Comparison of ENCODE assay signal across 15 cellular contexts in genomic region chr3:161254861-161255260, GRCh38.
"Had no signal": no experiment of that assay in that cellular context is flagged by ENCODE, and none has a peak within 500 bp of the region (broad histone marks: within the 10 kb centered on the region; RNA-seq: fewer than 3 reads in every experiment).

No MANE protein-coding gene starts in this region.

- H3K4me1 ChIP-seq: spleen, thyroid gland had no signal

- H3K27ac ChIP-seq: spleen, thyroid gland had no signal

- DNase-seq: activated CD4-positive, alpha-beta memory T cell treated with anti-CD3 and anti-CD28 coated beads for 36 hours; activated CD4-positive, alpha-beta T cell treated with anti-CD3 and anti-CD28 coated beads for 4 hours; activated naive CD4-positive, alpha-beta T cell treated with anti-CD3 and anti-CD28 coated beads, Interleukin-2, amount 10 ng/mL, durations not matched to agents 7 days and 5 days; activated T-cell treated with anti-CD3 and anti-CD28 coated beads, Interleukin-2, amount 50 U/mL, for 48 hours; amygdala; heart left ventricle; islet precursor cell; left cardiac atrium; mesenchymal stem cell; mucosa of descending colon; spleen; stimulated activated CD4-positive, alpha-beta T cell treated with anti-CD3 and anti-CD28 coated beads, Interleukin-4, amount 100 ng/mL, for 1 hour; stimulated activated naive CD4-positive, alpha-beta T cell; T-helper 9 cell; thyroid gland had no signal

- H3K4me3 Mint-ChIP-seq: activated CD4-positive, alpha-beta memory T cell treated with anti-CD3 and anti-CD28 coated beads for 36 hours; activated naive CD4-positive, alpha-beta T cell treated with anti-CD3 and anti-CD28 coated beads, Interleukin-2, amount 10 ng/mL, durations not matched to agents 7 days and 5 days had no signal

- H3K27me3 Mint-ChIP-seq: activated CD4-positive, alpha-beta memory T cell treated with anti-CD3 and anti-CD28 coated beads for 36 hours; activated naive CD4-positive, alpha-beta T cell treated with anti-CD3 and anti-CD28 coated beads, Interleukin-2, amount 10 ng/mL, durations not matched to agents 7 days and 5 days had no signal

- H3K4me3 ChIP-seq: heart left ventricle, mucosa of descending colon, spleen, thyroid gland had no signal

- H3K9me3 Mint-ChIP-seq: activated CD4-positive, alpha-beta memory T cell treated with anti-CD3 and anti-CD28 coated beads for 36 hours; activated naive CD4-positive, alpha-beta T cell treated with anti-CD3 and anti-CD28 coated beads, Interleukin-2, amount 10 ng/mL, durations not matched to agents 7 days and 5 days had no signal

- H3K27me3 ChIP-seq: heart left ventricle, spleen, thyroid gland had no signal

- H3K9me3 ChIP-seq: mucosa of descending colon, spleen, thyroid gland had no signal

- H3K27ac Mint-ChIP-seq: activated CD4-positive, alpha-beta memory T cell treated with anti-CD3 and anti-CD28 coated beads for 36 hours; activated naive CD4-positive, alpha-beta T cell treated with anti-CD3 and anti-CD28 coated beads, Interleukin-2, amount 10 ng/mL, durations not matched to agents 7 days and 5 days had no signal

- H3K4me1 Mint-ChIP-seq: activated naive CD4-positive, alpha-beta T cell treated with anti-CD3 and anti-CD28 coated beads, Interleukin-2, amount 10 ng/mL, durations not matched to agents 7 days and 5 days had no signal
